In the genomic region with DNA sequence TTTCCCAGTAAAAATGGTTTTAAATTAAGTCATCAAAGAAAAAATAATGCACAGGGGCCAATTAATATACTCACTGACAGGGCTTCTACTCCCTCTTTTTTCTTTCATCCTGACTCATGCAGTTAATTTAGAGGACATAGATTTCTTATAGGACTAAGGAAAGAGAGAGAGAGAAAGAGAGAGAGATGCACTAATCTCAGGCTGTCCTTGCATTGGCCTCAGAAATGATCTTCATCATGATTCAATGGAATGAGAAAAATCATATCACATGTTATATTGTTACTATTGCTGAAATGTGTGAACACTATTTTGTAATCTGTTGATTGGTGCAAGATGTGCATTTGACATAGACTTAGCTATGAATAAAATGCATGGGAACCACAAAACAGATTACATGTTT, we compare ENCODE assay signal across 20 cellular contexts.
DNase-seq lines count a peak whose midpoint lies in the region; ATAC-seq and TF ChIP-seq lines count a peak whose summit lies in the region.
"Had no signal": no experiment of that assay in that cellular context is flagged by ENCODE, and none has a peak within 500 bp of the region (broad histone marks: within the 10 kb centered on the region; RNA-seq: fewer than 3 reads in every experiment).

No MANE protein-coding gene starts in this region.

- no peaks in the 10 kb centered on the region for H4K20me1 ChIP-seq in Karpas-422 (ENCODE audit: insufficient read depth, low read depth, low read length)

- in situ Hi-C loops in GM13977 (cut with MboI; ENCODE audit: low pct_unique_long_range_greater_than_20kb, low sequenced_read_pairs, unreplicated experiment): loop anchor here (25.0 kb wide), 1 partner anchor 584 kb away; no protein-coding TSS in a partner anchor

- H3K4me1 ChIP-seq in Karpas-422 (ENCODE audit: low read length): no peaks in the 10 kb centered on the region
- H3K4me1 ChIP-seq: A549, SJSA1 had no signal

- H3K79me2 ChIP-seq in Karpas-422 (ENCODE audit: low read length): no peaks in the 10 kb centered on the region

- no peak overlapping the region for H3K4me3 ChIP-seq in AG09309 (ENCODE audit: control insufficient read depth, low read depth, low read length)
- H3K4me3 ChIP-seq in fibroblast of villous mesenchyme (ENCODE audit: low read depth, low read length): no peak overlapping the region
- H3K4me3 ChIP-seq in Karpas-422 (ENCODE audit: low read length): no peak overlapping the region
- H3K4me3 ChIP-seq: A549, GM12878, SJSA1 had no signal

- H3K4me2 ChIP-seq in Karpas-422 (ENCODE audit: low read depth, low read length, poor library complexity, severe bottlenecking): no peak overlapping the region
- H3K4me2 ChIP-seq: A549 had no signal

- no peak for TF ChIP-seq CTCF in AG09309 (IDR thresholded peaks at IDR 0.05; ENCODE audit: control insufficient read depth, insufficient read depth, low read depth, low read length, missing control alignments)
- no peak for TF ChIP-seq CTCF in fibroblast of villous mesenchyme (IDR thresholded peaks at IDR 0.05; ENCODE audit: insufficient read depth, low read depth, low read length)
- TF ChIP-seq CTCF in GM13977 (IDR thresholded peaks at IDR 0.05; ENCODE audit: extremely low read depth, insufficient read depth, missing control alignments): no peak

- H2AFZ ChIP-seq in Karpas-422 (ENCODE audit: low read length): no peak overlapping the region

- no peaks in the 10 kb centered on the region for H3K27me3 ChIP-seq in Karpas-422 (ENCODE audit: low read length)
- H3K27me3 ChIP-seq: SJSA1 had no signal

- no peaks in the 10 kb centered on the region for H3K9me2 ChIP-seq in Karpas-422 (replicated peaks; ENCODE audit: insufficient read depth, low read length)

- ATAC-seq in GM21526 (IDR thresholded peaks at IDR 0.05; ENCODE audit: low FRiP score, unreplicated experiment) (no peak), HG03139 (IDR thresholded peaks at IDR 0.05; ENCODE audit: unreplicated experiment) (no peak)
- ATAC-seq: A549, GM12878, HepG2 had no signal

- no peaks in the 10 kb centered on the region for H3K36me3 ChIP-seq in Karpas-422 (ENCODE audit: insufficient read depth, low read length)
- H3K36me3 ChIP-seq: SJSA1 had no signal

- no peak overlapping the region for H3K27ac ChIP-seq in Karpas-422 (ENCODE audit: low read length)
- H3K27ac ChIP-seq: A549, SJSA1 had no signal

- DNase-seq in AG09309 (ENCODE audit: low read depth): peak; percentile 42
- DNase-seq in NCI-H226: peak; percentile 40
- DNase-seq in cerebellar cortex (ENCODE audit: low spot score): peak; percentile 15
- DNase-seq in fibroblast of villous mesenchyme (ENCODE audit: low read depth): peak; percentile 25
- DNase-seq in GM13977 (ENCODE audit: low spot score): no peak
- DNase-seq in Karpas-422: no peak
- DNase-seq: CD4-positive, CD25-positive, alpha-beta regulatory T cell; DMS53; HFFc6; KG1; NCI-H1436; NCI-H2029 treated with DMSO at 0.1 percent for 48 hours; NCI-H2171 treated with DMSO at 0.1 percent for 48 hours; NCI-H510A had no signal

- H3K9ac ChIP-seq in Karpas-422 (ENCODE audit: low read length): no peak overlapping the region

- H3K9me3 ChIP-seq in Karpas-422 (ENCODE audit: low read length): no peaks in the 10 kb centered on the region; the same call in 1 of the 2 replicates
- H3K9me3 ChIP-seq: A549, SJSA1 had no signal

Comparison
In these comparisons a context has a peak if more than half of its experiments do, and no peak if none do; other contexts are left out.
1. DNase-seq: peak in AG09309 (single experiment), NCI-H226 (single experiment), cerebellar cortex (single experiment) and fibroblast of villous mesenchyme (single experiment); none in GM13977 (single experiment) and Karpas-422 (single experiment).